1 cellular context compared by ENCODE assay signal in genomic region chr10:133001114-133001513, GRCh38.
A peak's percentile ranks its signal among the peaks of the same experiment; 100 is the strongest.
TF ChIP-seq lines count a peak whose summit lies in the region.

No MANE protein-coding gene starts in this region.

TF ChIP-seq in K562, 482 proteins besides CTCF, POLR2A, EP300 and RAD21 (continued from another document):
- peak; percentile 56; the same call in 1 of the 2 replicates for TF ChIP-seq ZNF263 (CRISPR knock-in tag; IDR thresholded peaks at IDR 0.05; ENCODE audit: borderline replicate concordance)
- no peak for TF ChIP-seq HDAC6 (IDR thresholded peaks at IDR 0.05; ENCODE audit: low read depth, low read length)
- TF ChIP-seq E2F8 (IDR thresholded peaks at IDR 0.05; ENCODE audit: low read depth, partially characterized antibody): no peak
